1 cellular context compared by ENCODE assay signal in the genomic region with DNA sequence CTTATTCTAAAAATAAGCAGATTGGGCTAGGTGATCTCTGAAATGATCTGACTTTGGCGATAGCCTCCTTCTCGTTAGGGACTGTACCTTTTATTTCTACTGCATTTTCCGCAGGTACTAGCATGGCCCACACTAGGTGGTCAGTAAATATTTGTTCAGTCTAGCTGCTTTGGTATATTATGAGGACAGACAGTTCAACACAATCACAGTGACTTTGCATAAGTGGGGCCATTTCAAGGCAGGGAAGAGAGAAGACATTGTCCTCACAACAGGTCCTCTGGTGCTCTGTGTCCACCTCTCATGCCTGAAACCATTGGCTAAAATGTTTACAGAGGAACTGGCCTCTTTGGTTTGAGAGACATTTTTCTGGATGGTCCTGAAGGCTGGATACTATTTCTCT.
A peak's percentile ranks its signal among the peaks of the same experiment; 100 is the strongest.
TF ChIP-seq lines count a peak whose summit lies in the region.

No MANE protein-coding gene starts in this region.

TF ChIP-seq in HepG2, 621 proteins besides CTCF, POLR2A, EP300 and RAD21 (continued from another document and continues in another):
- TF ChIP-seq RERE (CRISPR knock-in tag; IDR thresholded peaks at IDR 0.05; ENCODE audit: low read depth) = no peak
- TF ChIP-seq ZNF550 (CRISPR knock-in tag; IDR thresholded peaks at IDR 0.05; ENCODE audit: borderline replicate concordance) = no peak
- TF ChIP-seq ZNF503 (CRISPR knock-in tag; IDR thresholded peaks at IDR 0.05) = no peak
- TF ChIP-seq SP2 (CRISPR knock-in tag; IDR thresholded peaks at IDR 0.05) = no peak
- no peak for TF ChIP-seq HMGA1 (CRISPR knock-in tag; conservative IDR thresholded peaks at IDR 0.05)
- TF ChIP-seq KLF11 (CRISPR knock-in tag; IDR thresholded peaks at IDR 0.05) = no peak
- TF ChIP-seq ZNF672 (CRISPR knock-in tag; IDR thresholded peaks at IDR 0.05) = no peak
- peak; percentile 37; the same call in 1 of the 2 replicates for TF ChIP-seq AFF4 (CRISPR knock-in tag; IDR thresholded peaks at IDR 0.05)
- no peak for TF ChIP-seq HOXD1 (CRISPR knock-in tag; IDR thresholded peaks at IDR 0.05)
- no peak for TF ChIP-seq ASH2L (IDR thresholded peaks at IDR 0.05; ENCODE audit: insufficient read length, low read depth, low read length)
- no peak for TF ChIP-seq ZNF609 (CRISPR knock-in tag; IDR thresholded peaks at IDR 0.05; ENCODE audit: borderline replicate concordance)
- no peak for TF ChIP-seq TFDP2 (CRISPR knock-in tag; IDR thresholded peaks at IDR 0.05)
- TF ChIP-seq ZFP1 (CRISPR knock-in tag; IDR thresholded peaks at IDR 0.05) = no peak
- TF ChIP-seq ZNF44 (CRISPR knock-in tag; IDR thresholded peaks at IDR 0.05) = no peak
- peak; percentile 47; the same call in 1 of the 2 replicates for TF ChIP-seq SALL1 (CRISPR knock-in tag; IDR thresholded peaks at IDR 0.05)
- no peak for TF ChIP-seq ZNF639 (CRISPR knock-in tag; conservative IDR thresholded peaks at IDR 0.05)
- no peak for TF ChIP-seq HNF4G (IDR thresholded peaks at IDR 0.05; ENCODE audit: borderline replicate concordance, low read depth, low read length)
- no peak for TF ChIP-seq HNF4G (CRISPR knock-in tag; IDR thresholded peaks at IDR 0.05; ENCODE audit: borderline replicate concordance, low read depth)
- TF ChIP-seq NCOA2 (CRISPR knock-in tag; IDR thresholded peaks at IDR 0.05) = no peak
- no peak for TF ChIP-seq ARNT (IDR thresholded peaks at IDR 0.05)
- TF ChIP-seq, protein P1, sequence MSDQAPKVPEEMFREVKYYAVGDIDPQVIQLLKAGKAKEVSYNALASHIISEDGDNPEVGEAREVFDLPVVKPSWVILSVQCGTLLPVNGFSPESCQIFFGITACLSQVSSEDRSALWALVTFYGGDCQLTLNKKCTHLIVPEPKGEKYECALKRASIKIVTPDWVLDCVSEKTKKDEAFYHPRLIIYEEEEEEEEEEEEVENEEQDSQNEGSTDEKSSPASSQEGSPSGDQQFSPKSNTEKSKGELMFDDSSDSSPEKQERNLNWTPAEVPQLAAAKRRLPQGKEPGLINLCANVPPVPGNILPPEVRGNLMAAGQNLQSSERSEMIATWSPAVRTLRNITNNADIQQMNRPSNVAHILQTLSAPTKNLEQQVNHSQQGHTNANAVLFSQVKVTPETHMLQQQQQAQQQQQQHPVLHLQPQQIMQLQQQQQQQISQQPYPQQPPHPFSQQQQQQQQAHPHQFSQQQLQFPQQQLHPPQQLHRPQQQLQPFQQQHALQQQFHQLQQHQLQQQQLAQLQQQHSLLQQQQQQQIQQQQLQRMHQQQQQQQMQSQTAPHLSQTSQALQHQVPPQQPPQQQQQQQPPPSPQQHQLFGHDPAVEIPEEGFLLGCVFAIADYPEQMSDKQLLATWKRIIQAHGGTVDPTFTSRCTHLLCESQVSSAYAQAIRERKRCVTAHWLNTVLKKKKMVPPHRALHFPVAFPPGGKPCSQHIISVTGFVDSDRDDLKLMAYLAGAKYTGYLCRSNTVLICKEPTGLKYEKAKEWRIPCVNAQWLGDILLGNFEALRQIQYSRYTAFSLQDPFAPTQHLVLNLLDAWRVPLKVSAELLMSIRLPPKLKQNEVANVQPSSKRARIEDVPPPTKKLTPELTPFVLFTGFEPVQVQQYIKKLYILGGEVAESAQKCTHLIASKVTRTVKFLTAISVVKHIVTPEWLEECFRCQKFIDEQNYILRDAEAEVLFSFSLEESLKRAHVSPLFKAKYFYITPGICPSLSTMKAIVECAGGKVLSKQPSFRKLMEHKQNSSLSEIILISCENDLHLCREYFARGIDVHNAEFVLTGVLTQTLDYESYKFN (CRISPR knock-in tag; conservative IDR thresholded peaks at IDR 0.05) = peak; percentile 65
- TF ChIP-seq ZNF30 (CRISPR knock-in tag; IDR thresholded peaks at IDR 0.05) = no peak
- TF ChIP-seq, protein P2, sequence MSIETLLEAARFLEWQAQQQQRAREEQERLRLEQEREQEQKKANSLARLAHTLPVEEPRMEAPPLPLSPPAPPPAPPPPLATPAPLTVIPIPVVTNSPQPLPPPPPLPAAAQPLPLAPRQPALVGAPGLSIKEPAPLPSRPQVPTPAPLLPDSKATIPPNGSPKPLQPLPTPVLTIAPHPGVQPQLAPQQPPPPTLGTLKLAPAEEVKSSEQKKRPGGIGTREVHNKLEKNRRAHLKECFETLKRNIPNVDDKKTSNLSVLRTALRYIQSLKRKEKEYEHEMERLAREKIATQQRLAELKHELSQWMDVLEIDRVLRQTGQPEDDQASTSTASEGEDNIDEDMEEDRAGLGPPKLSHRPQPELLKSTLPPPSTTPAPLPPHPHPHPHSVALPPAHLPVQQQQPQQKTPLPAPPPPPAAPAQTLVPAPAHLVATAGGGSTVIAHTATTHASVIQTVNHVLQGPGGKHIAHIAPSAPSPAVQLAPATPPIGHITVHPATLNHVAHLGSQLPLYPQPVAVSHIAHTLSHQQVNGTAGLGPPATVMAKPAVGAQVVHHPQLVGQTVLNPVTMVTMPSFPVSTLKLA (IDR thresholded peaks at IDR 0.05) = no peak
- no peak for TF ChIP-seq TBP (CRISPR knock-in tag; IDR thresholded peaks at IDR 0.05)
- no peak for TF ChIP-seq ZNF441 (CRISPR knock-in tag; IDR thresholded peaks at IDR 0.05; ENCODE audit: borderline replicate concordance)
- TF ChIP-seq ZNF841 (CRISPR knock-in tag; IDR thresholded peaks at IDR 0.05; ENCODE audit: borderline replicate concordance) = no peak
- no peak for TF ChIP-seq REL (CRISPR knock-in tag; conservative IDR thresholded peaks at IDR 0.05)
- TF ChIP-seq SYNCRIP (IDR thresholded peaks at IDR 0.05; ENCODE audit: insufficient read depth, low read depth, low read length) = no peak
- no peak for TF ChIP-seq RBFOX2 (IDR thresholded peaks at IDR 0.05; ENCODE audit: low read depth, low read length)
- TF ChIP-seq ZNF263 (CRISPR knock-in tag; IDR thresholded peaks at IDR 0.05) = no peak
- peak; percentile 64; the same call in 1 of the 2 replicates for TF ChIP-seq RARA (CRISPR knock-in tag; IDR thresholded peaks at IDR 0.05)
